ENCODE assay signal across 22 cellular contexts in the genomic region with DNA sequence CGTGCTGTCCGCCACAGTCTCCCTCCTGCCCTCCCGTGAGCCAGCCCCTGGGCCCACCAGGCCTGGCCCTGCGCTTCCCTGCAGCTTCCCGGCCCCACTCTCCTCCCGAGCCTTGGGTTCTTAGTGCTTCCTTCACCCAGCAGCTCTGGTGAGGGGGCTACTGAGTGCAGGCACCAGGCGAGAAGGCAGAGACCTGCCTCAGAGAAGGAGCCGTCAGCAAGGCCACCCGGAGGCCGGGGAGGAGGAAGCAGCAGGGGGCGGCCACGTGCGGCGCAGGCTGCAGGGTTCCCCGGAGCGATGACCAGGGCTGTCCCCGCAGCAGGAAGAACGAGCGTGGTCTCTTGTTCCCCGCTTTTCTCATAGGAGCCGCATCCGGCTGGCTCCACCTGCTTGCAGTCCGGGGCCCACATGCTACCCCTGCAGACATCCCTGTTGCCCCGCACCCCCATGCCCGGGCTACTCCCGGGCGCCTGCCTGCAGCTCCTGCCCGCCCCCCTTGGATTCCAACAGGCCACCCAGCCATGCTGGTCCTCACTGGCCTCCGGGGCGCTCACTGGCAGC. TPM values are rescaled to one million over a fixed set of nuclear protein-coding genes. Genes with fewer than 3 reads are reported as not detected.
DNase-seq lines count a peak whose midpoint lies in the region; ATAC-seq and TF ChIP-seq lines count a peak whose summit lies in the region.
"Had no signal": no experiment of that assay in that cellular context is flagged by ENCODE, and none has a peak within 500 bp of the region (broad histone marks: within the 10 kb centered on the region; RNA-seq: fewer than 3 reads in every experiment).

No MANE protein-coding gene starts in this region.

- whole genome bisulfite sequencing in GM23248 (ENCODE audit: low coverage in 1 of 2, low lambda C conversion rate in 2 of 2, missing lambda C conversion rate in 2 of 2), 2 experiments, result 23 to 32% methylated on average over 25 to 30 of the region's 30 CpGs

- intact Hi-C loops in left ventricle myocardium inferior (cut with micrococcal nuclease) (no loop called here), posterior vena cava (cut with DNase I) (no loop called here)
- intact Hi-C loops in activated CD4-positive, alpha-beta T cell treated with anti-CD3 and anti-CD28 coated beads for 36 hours (cut with DNase I, micrococcal nuclease), result no loop called here

- no peaks in the 10 kb centered on the region for H3F3A ChIP-seq in GM23248 (ENCODE audit: insufficient read depth)

- CTCF ChIA-PET in activated CD4-positive, alpha-beta T cell treated with anti-CD3 and anti-CD28 coated beads for 36 hours (lab: Charles Lee), result interaction anchor here (0.5 kb wide), 1 partner anchor 502 kb away, joined by 3 read pairs; no protein-coding TSS in a partner anchor

- H3K9ac ChIP-seq in GM23248, result no peak overlapping the region
- H3K9ac ChIP-seq: KMS-11 had no signal

- DNase-seq in GM23248 (peak; percentile 43), RWPE2 (ENCODE audit: low spot score) (peak; percentile 64), left ventricle myocardium inferior (peak; percentile 13), posterior vena cava (ENCODE audit: low spot score) (peak; percentile 72), inferior parietal cortex (ENCODE audit: extremely low spot score) (no peak)
- DNase-seq in activated CD4-positive, alpha-beta T cell treated with anti-CD3 and anti-CD28 coated beads for 36 hours, result no peak
- DNase-seq: activated B cell treated with CpG ODN at 0.5 μM for 24 hours; activated effector memory CD4-positive, alpha-beta T cell treated with anti-CD3 and anti-CD28 coated beads, Interleukin-2, amount 50 U/mL, for 16 hours; CD4-positive, CD25-positive, alpha-beta regulatory T cell; gastrocnemius medialis; NCI-H1092; NCI-H2107; NCI-H774; occipital lobe; RPMI8226; trophoblast cell had no signal

- no peaks in the 10 kb centered on the region for H3K9me2 ChIP-seq in GM23248 (ENCODE audit: insufficient read depth)

- H3K79me2 ChIP-seq in GM23248 (ENCODE audit: insufficient read depth), result no peaks in the 10 kb centered on the region

- H3K4me3 Mint-ChIP-seq in activated CD4-positive, alpha-beta T cell treated with anti-CD3 and anti-CD28 coated beads for 36 hours, result no peak overlapping the region
- H3K4me3 Mint-ChIP-seq: activated B cell treated with CpG ODN at 0.5 μM for 24 hours; stimulated activated memory B cell treated with anti-CD40 and anti-IgM and Interleukin-4, amounts not matched to agents 10 μg/mL and 1 μg/mL and 100 μg/mL, for 72 hours had no signal

- TF ChIP-seq CTCF in RWPE2 (IDR thresholded peaks at IDR 0.05; ENCODE audit: poor library complexity, severe bottlenecking), result no peak
- no peak for TF ChIP-seq CTCF in left ventricle myocardium inferior (IDR thresholded peaks at IDR 0.05; ENCODE audit: borderline replicate concordance)

- H4K20me1 ChIP-seq in GM23248 (ENCODE audit: insufficient read depth), result no peaks in the 10 kb centered on the region

- in situ Hi-C loops in GM23248 (cut with MboI), result no loop called here

- ATAC-seq in RWPE2 (ENCODE audit: low read depth), result no peak
- ATAC-seq in HG02840 (IDR thresholded peaks at IDR 0.05; ENCODE audit: low FRiP score, unreplicated experiment), result no peak
- no peak for ATAC-seq in activated CD4-positive, alpha-beta T cell treated with anti-CD3 and anti-CD28 coated beads for 36 hours
- ATAC-seq in HG02571 (IDR thresholded peaks at IDR 0.05; ENCODE audit: unreplicated experiment), result no peak
- ATAC-seq: gastrocnemius medialis; stimulated activated memory B cell treated with anti-CD40 and anti-IgM and Interleukin-4, amounts not matched to agents 10 μg/mL and 1 μg/mL and 100 μg/mL, for 72 hours had no signal

- H3K4me1 Mint-ChIP-seq in activated CD4-positive, alpha-beta T cell treated with anti-CD3 and anti-CD28 coated beads for 36 hours, result no peaks in the 10 kb centered on the region
- H3K4me1 Mint-ChIP-seq: activated B cell treated with CpG ODN at 0.5 μM for 24 hours; CD4-positive, CD25-positive, alpha-beta regulatory T cell; stimulated activated memory B cell treated with anti-CD40 and anti-IgM and Interleukin-4, amounts not matched to agents 10 μg/mL and 1 μg/mL and 100 μg/mL, for 72 hours had no signal

- H3K36me3 Mint-ChIP-seq in activated CD4-positive, alpha-beta T cell treated with anti-CD3 and anti-CD28 coated beads for 36 hours (ENCODE audit: low read depth), result no peaks in the 10 kb centered on the region
- H3K36me3 Mint-ChIP-seq: CD4-positive, CD25-positive, alpha-beta regulatory T cell; stimulated activated memory B cell treated with anti-CD40 and anti-IgM and Interleukin-4, amounts not matched to agents 10 μg/mL and 1 μg/mL and 100 μg/mL, for 72 hours had no signal

- H3K27me3 ChIP-seq in GM23248 (replicated peaks; ENCODE audit: insufficient read depth) (peaks cover 8% of the 10 kb centered on the region; the same call in 1 of the 2 replicates), RWPE2 (ENCODE audit: insufficient read depth, poor library complexity, severe bottlenecking) (no peaks in the 10 kb centered on the region), left ventricle myocardium inferior (ENCODE audit: low read depth) (peaks cover 23% of the 10 kb centered on the region)
- H3K27me3 ChIP-seq: gastrocnemius medialis had no signal

- H3K9me3 Mint-ChIP-seq in activated CD4-positive, alpha-beta T cell treated with anti-CD3 and anti-CD28 coated beads for 36 hours (ENCODE audit: low read depth), result no peaks in the 10 kb centered on the region
- H3K9me3 Mint-ChIP-seq: activated B cell treated with CpG ODN at 0.5 μM for 24 hours; stimulated activated memory B cell treated with anti-CD40 and anti-IgM and Interleukin-4, amounts not matched to agents 10 μg/mL and 1 μg/mL and 100 μg/mL, for 72 hours had no signal

- H2AFZ ChIP-seq in GM23248, result 0 out of 2 replicates have a peak overlapping the region, but pooled peaks have one; percentile 19

- no peak overlapping the region for H3K4me2 ChIP-seq in GM23248 (ENCODE audit: unreplicated experiment)
- H3K4me2 ChIP-seq: KMS-11 had no signal

- H3K27ac Mint-ChIP-seq in activated CD4-positive, alpha-beta T cell treated with anti-CD3 and anti-CD28 coated beads for 36 hours, result no peak overlapping the region
- H3K27ac Mint-ChIP-seq: activated B cell treated with CpG ODN at 0.5 μM for 24 hours; CD4-positive, CD25-positive, alpha-beta regulatory T cell; stimulated activated memory B cell treated with anti-CD40 and anti-IgM and Interleukin-4, amounts not matched to agents 10 μg/mL and 1 μg/mL and 100 μg/mL, for 72 hours had no signal

- no peaks in the 10 kb centered on the region for H3K4me1 ChIP-seq in GM23248 (ENCODE audit: insufficient read depth)
- H3K4me1 ChIP-seq in RWPE2 (ENCODE audit: insufficient read depth, poor library complexity, severe bottlenecking), result peaks cover 21% of the 10 kb centered on the region
- H3K4me1 ChIP-seq in left ventricle myocardium inferior, result no peaks in the 10 kb centered on the region

- H3K36me3 ChIP-seq in GM23248 (ENCODE audit: low read depth) (no peaks in the 10 kb centered on the region), RWPE2 (ENCODE audit: low read depth) (no peaks in the 10 kb centered on the region), left ventricle myocardium inferior (peaks cover 5% of the 10 kb centered on the region)
- H3K36me3 ChIP-seq: gastrocnemius medialis had no signal

- H3K27ac ChIP-seq in GM23248 (no peak overlapping the region), RWPE2 (ENCODE audit: poor library complexity, severe bottlenecking) (no peak overlapping the region), left ventricle myocardium inferior (replicated peaks) (no peak overlapping the region)
- H3K27ac ChIP-seq: gastrocnemius medialis, KMS-11, skin epidermis had no signal

- no peaks in the 10 kb centered on the region for H3K27me3 Mint-ChIP-seq in activated CD4-positive, alpha-beta T cell treated with anti-CD3 and anti-CD28 coated beads for 36 hours
- H3K27me3 Mint-ChIP-seq: CD4-positive, CD25-positive, alpha-beta regulatory T cell had no signal

- H3K4me3 ChIP-seq in GM23248 (no peak overlapping the region), RWPE2 (ENCODE audit: severe bottlenecking) (no peak overlapping the region), left ventricle myocardium inferior (no peak overlapping the region)
- H3K4me3 ChIP-seq: gastrocnemius medialis, skin epidermis had no signal

- H3K9me3 ChIP-seq in GM23248 (ENCODE audit: low read depth), result no peaks in the 10 kb centered on the region
- H3K9me3 ChIP-seq in RWPE2 (ENCODE audit: severe bottlenecking), result no peaks in the 10 kb centered on the region
- H3K9me3 ChIP-seq in left ventricle myocardium inferior (replicated peaks), result no peaks in the 10 kb centered on the region
- H3K9me3 ChIP-seq: gastrocnemius medialis had no signal

- POLR2A ChIA-PET in activated CD4-positive, alpha-beta T cell treated with anti-CD3 and anti-CD28 coated beads for 36 hours (lab: Charles Lee), result no interaction called here

RNA-seq across cellular contexts. Expression of a gene that starts 20.5 kb away (rescaled TPM):
- 148 and 149 TPM in 2 replicates for total RNA-seq in GM23248 (2014; rRNA removed; shearing (Covaris generic))
- 108 and 113 TPM in 2 replicates for polyA plus RNA-seq in GM23248 (2016; fragmentation: Nextera tagmentation; extraction: Ambion mirVana)
- total RNA-seq in left ventricle myocardium inferior, result 53.3 TPM
- total RNA-seq in posterior vena cava, result 10 to 100 TPM; 56.7 to 71.8 TPM
- total RNA-seq in activated CD4-positive, alpha-beta T cell treated with anti-CD3 and anti-CD28 coated beads for 36 hours, result 10 to 100 TPM; 51.0 to 51.3 TPM

RNA-seq across cellular contexts. Expression of a gene that starts 32.1 kb away (rescaled TPM):
- total RNA-seq in GM23248 (2014; rRNA removed; shearing (Covaris generic)), result 0.11 TPM in 1 of 2 replicates, not detected in the other
- 0.23 and 0.43 TPM in 2 replicates for polyA plus RNA-seq in GM23248 (2016; fragmentation: Nextera tagmentation; extraction: Ambion mirVana)
- total RNA-seq in left ventricle myocardium inferior, result 0.49 TPM
- total RNA-seq in posterior vena cava, result under 1 TPM; 0.51 to 0.81 TPM
- 1 to 10 TPM in 1 of 2 experiments, under 1 TPM in 1; 0.53 to 1.3 TPM for total RNA-seq in activated CD4-positive, alpha-beta T cell treated with anti-CD3 and anti-CD28 coated beads for 36 hours
- total RNA-seq: CD4-positive, CD25-positive, alpha-beta regulatory T cell; T-helper 1 cell treated with Interleukin-12 subunit alpha and Interleukin-12 subunit beta and Interleukin-4 antibody, amounts not matched to agents 30 ng/mL and 1 ng/mL, for 36 hours had no signal

Comparison
In these comparisons a context has a peak if more than half of its experiments do, and no peak if none do; other contexts are left out.
1. DNase-seq: peak in GM23248 (single experiment), RWPE2 (single experiment), left ventricle myocardium inferior (single experiment) and posterior vena cava (single experiment); none in activated CD4-positive, alpha-beta T cell treated with anti-CD3 and anti-CD28 coated beads for 36 hours (single experiment) and inferior parietal cortex (single experiment).